Comparison of ENCODE assay signal across 9 cellular contexts in the genomic region with DNA sequence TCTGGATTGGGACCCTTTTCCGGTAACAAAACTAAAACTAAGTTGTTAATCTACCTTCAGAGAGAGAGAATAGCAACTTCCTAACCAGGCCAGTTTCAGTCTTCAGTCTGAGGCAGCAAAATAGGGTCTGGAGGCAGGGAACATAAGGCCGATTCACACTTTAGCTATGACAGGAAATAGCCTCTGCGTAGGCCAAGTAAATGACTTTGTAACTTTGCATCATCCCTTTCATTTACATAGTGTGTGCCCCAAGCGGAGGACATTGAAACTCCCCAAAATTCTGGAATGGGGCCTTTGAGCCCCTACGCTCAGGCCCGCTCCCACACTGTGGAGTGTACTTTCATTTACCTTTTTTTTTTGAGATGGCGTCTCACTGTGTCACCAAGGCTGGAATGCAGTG. TPM values are rescaled to one million over a fixed set of nuclear protein-coding genes. Genes with fewer than 3 reads are reported as not detected.
DNase-seq lines count a peak whose midpoint lies in the region; ATAC-seq and TF ChIP-seq lines count a peak whose summit lies in the region.
"Had no signal": no experiment of that assay in that cellular context is flagged by ENCODE, and none has a peak within 500 bp of the region (broad histone marks: within the 10 kb centered on the region; RNA-seq: fewer than 3 reads in every experiment).

No MANE protein-coding gene starts in this region.

- H3K36me3 ChIP-seq in ES-I3 (ENCODE audit: insufficient read depth, low read length) (peaks cover 23% of the 10 kb centered on the region), PC-3 (ENCODE audit: low read depth, low read length) (peaks cover 10% of the 10 kb centered on the region; the same call in 1 of the 2 replicates), tibial nerve (peaks cover 0 to 12% (median 0%) of the 10 kb centered on the region in 3 donors)

- no peaks in the 10 kb centered on the region for H3K9me3 ChIP-seq in ES-I3 (ENCODE audit: control insufficient read depth, insufficient read depth, low read length)
- no peaks in the 10 kb centered on the region for H3K9me3 ChIP-seq in PC-3 (ENCODE audit: low read length)
- no peaks in the 10 kb centered on the region for H3K9me3 ChIP-seq in tibial nerve

- peak overlapping the region; percentile 99 for H3K27ac ChIP-seq in PC-3 (ENCODE audit: low read length)
- H3K27ac ChIP-seq in tibial nerve: peak overlapping the region in 3 of 4 donors; percentile 88 to 95 (median 94)

- H3K4me3 ChIP-seq in PC-3 (ENCODE audit: low read length) (no peak overlapping the region), epithelial cell of esophagus (ENCODE audit: low read length) (no peak overlapping the region), tibial nerve (no peak overlapping the region)

- no peak for TF ChIP-seq CTCF in PC-3 (conservative IDR thresholded peaks at IDR 0.05; ENCODE audit: low read depth, low read length)
- peak; percentile 1 for TF ChIP-seq CTCF in epithelial cell of esophagus (IDR thresholded peaks at IDR 0.05; ENCODE audit: insufficient read depth, low read depth, low read length, missing control alignments)
- TF ChIP-seq CTCF in tibial nerve (IDR thresholded peaks at IDR 0.05): no peak

- peak overlapping the region; percentile 95 for H3K9ac ChIP-seq in ES-I3 (ENCODE audit: low read depth, low read length)
- peak overlapping the region; percentile 40 for H3K9ac ChIP-seq in PC-3 (ENCODE audit: low read length)

- no TSS peak for BruUV-seq in PC-3 (replicated peaks; lab: Mats Ljungman, UMichigan)

- no peaks in the 10 kb centered on the region for H3K9me2 ChIP-seq in PC-3 (replicated peaks; ENCODE audit: low read length)

- peaks cover 6% of the 10 kb centered on the region for H3F3A ChIP-seq in PC-3 (ENCODE audit: low read length, unreplicated experiment)

- peak; percentile 28 for ATAC-seq in GM21529 (IDR thresholded peaks at IDR 0.05; ENCODE audit: unreplicated experiment)
- no peak for ATAC-seq in PC-3

- CTCF ChIA-PET in PC-3 (lab: Charles Lee): no interaction called here

- H4K20me1 ChIP-seq in PC-3 (ENCODE audit: low read length): peaks cover 21% of the 10 kb centered on the region; the same call in 1 of the 2 replicates

- peak overlapping the region; percentile 68 for H3K4me2 ChIP-seq in PC-3 (ENCODE audit: low read length)

- TF ChIP-seq POLR2A in tibial nerve (IDR thresholded peaks at IDR 0.05): no peak

- intact Hi-C loops in PC-3 (cut with micrococcal nuclease): loop anchor here (10.0 kb wide), 1 partner anchor 243 kb away; no protein-coding TSS in a partner anchor

- POLR2A ChIA-PET in PC-3 (lab: Charles Lee; ENCODE audit: unreplicated experiment): interaction anchor here (0.7 kb wide), 1 partner anchor 35 kb away, joined by 6 read pairs; no protein-coding TSS in a partner anchor

- DNase-seq in PC-3 (peak; percentile 26), epithelial cell of esophagus (ENCODE audit: low read depth) (peak; percentile 75), tibial nerve (ENCODE audit: low spot score in 2 of 2) (no peak), HK-2 (ENCODE audit: unreplicated experiment) (no peak), T-helper 9 cell (no peak), COR-L47 (lab: John Stamatoyannopoulos, UW) (no peak)

- TF ChIP-seq EP300 in tibial nerve (IDR thresholded peaks at IDR 0.05): no peak

- H3K4me1 ChIP-seq in ES-I3 (ENCODE audit: insufficient read depth, low read length): peaks cover 52% of the 10 kb centered on the region
- H3K4me1 ChIP-seq in PC-3 (ENCODE audit: insufficient read depth, low read length): peaks cover 69% of the 10 kb centered on the region
- H3K4me1 ChIP-seq in tibial nerve: peaks cover 0 to 72% (median 28%) of the 10 kb centered on the region in 4 donors

- peaks cover 29% of the 10 kb centered on the region for H3K79me2 ChIP-seq in PC-3 (ENCODE audit: low read length)

- 64 to 70% methylated on average over 7 of the region's 7 CpGs for WGBS in tibial nerve, 2 donors

- H2AFZ ChIP-seq in PC-3 (ENCODE audit: low read length): no peak overlapping the region

- H3K27me3 ChIP-seq in PC-3 (ENCODE audit: low read length): no peaks in the 10 kb centered on the region
- no peaks in the 10 kb centered on the region for H3K27me3 ChIP-seq in tibial nerve

RNA-seq across cellular contexts. Expression of a gene that starts 1.7 kb away (rescaled TPM):
- total RNA-seq in PC-3 (2014; rRNA removed) (71.9 and 77.7 TPM in 2 replicates), tibial nerve (10 to 100 TPM; 14.2 to 36.9 (median 19.0) TPM)

RNA-seq across cellular contexts. Expression of a gene that starts 52.0 kb away (rescaled TPM):
- total RNA-seq in PC-3 (2014; rRNA removed) (0.15 TPM in 1 of 2 replicates, not detected in the other), tibial nerve (under 1 TPM in 3 of 4 donors, not detected in 1; 0.21 to 0.66 (median 0.60) TPM)

RNA-seq across cellular contexts. Expression of a gene that starts 58.4 kb away (rescaled TPM):
- not detected in 2 replicates for total RNA-seq in PC-3 (2014; rRNA removed)
- not detected for total RNA-seq in tibial nerve
- total RNA-seq: pulmonary artery endothelial cell had no signal

Comparison
In these comparisons a context has a peak if more than half of its experiments do, and no peak if none do; other contexts are left out.
1. DNase-seq: peak in PC-3 (single experiment) and epithelial cell of esophagus (single experiment); none in tibial nerve (0 of 2), HK-2 (single experiment), T-helper 9 cell (single experiment) and COR-L47 (single experiment).